Comparison of ENCODE assay signal across 10 cellular contexts in the genomic region with DNA sequence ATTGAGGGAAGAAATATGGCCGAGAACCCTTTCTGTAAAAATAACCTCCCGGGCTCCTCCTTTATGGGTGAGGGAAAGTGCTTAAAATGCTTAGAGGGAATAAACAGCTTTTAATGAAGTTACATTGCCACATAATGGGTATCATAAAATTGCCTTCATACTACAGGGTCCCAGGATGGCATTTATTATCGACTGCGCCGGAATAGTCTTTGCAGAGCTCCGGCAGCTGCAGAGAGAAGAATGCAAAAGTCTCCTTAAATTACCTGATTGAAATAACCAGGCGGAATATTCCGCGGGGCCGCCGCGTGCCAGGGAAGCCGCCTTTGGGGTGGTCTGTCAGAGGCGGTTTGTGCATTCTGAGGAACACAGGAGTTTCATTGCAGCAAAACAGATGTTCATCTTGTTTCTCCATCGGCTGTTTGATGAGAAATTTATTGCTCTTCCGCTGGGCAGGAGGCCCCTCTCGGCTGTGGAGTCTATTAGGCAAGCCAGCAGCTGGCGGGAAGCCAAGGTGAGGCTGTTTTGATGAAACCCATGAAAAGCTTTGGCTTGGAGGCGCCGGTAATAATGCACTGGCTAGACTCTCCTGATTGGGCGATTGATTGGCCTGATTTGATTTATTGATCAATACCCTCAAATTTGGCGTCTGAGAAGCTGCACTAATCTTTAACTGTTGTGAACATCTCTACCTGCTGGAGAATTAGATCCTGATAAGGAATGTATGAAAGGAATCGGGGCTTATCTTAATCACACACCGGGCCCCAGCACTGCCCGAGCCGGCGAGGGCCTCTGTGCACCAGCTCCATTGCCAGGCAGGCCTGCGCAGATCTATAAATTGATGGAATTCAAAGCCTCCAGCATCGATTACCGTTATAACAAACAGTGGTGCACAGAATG.
A peak's percentile ranks its signal among the peaks of the same experiment; 100 is the strongest.
DNase-seq lines count a peak whose midpoint lies in the region; ATAC-seq and TF ChIP-seq lines count a peak whose summit lies in the region.
"Had no signal": no experiment of that assay in that cellular context is flagged by ENCODE, and none has a peak within 500 bp of the region (broad histone marks: within the 10 kb centered on the region; RNA-seq: fewer than 3 reads in every experiment).

No MANE protein-coding gene starts in this region.

- DNase-seq in HuH-7.5 (ENCODE audit: low spot score) (peak; percentile 35), NCI-H748 (lab: John Stamatoyannopoulos, UW; ENCODE audit: unreplicated experiment) (peak; percentile 90), fibroblast of the aortic adventitia (ENCODE audit: low read depth) (peak; percentile 14), sciatic nerve (ENCODE audit: low spot score) (peak; percentile 93)
- DNase-seq: activated T-cell treated with anti-CD3 and anti-CD28 coated beads, Interleukin-2, amount 50 U/mL, for 4 hours; foreskin keratinocyte had no signal

- no peak overlapping the region for H3K4me3 ChIP-seq in fibroblast of the aortic adventitia (ENCODE audit: low read depth, low read length)

- ATAC-seq in sciatic nerve, result peak; percentile 81
- no peak for ATAC-seq in GM21786 (IDR thresholded peaks at IDR 0.05; ENCODE audit: unreplicated experiment)
- no peak for ATAC-seq in HG03354 (IDR thresholded peaks at IDR 0.05; ENCODE audit: poor library complexity, severe bottlenecking, unreplicated experiment)
- no peak for ATAC-seq in HG03571 (IDR thresholded peaks at IDR 0.05; ENCODE audit: unreplicated experiment)
- ATAC-seq in GM18517 (IDR thresholded peaks at IDR 0.05; ENCODE audit: unreplicated experiment), result no peak
- ATAC-seq: activated T-cell treated with anti-CD3 and anti-CD28 coated beads, Interleukin-2, amount 50 U/mL, for 4 hours; foreskin keratinocyte had no signal

- TF ChIP-seq CTCF in fibroblast of the aortic adventitia (IDR thresholded peaks at IDR 0.05; ENCODE audit: insufficient read depth, low read length), result no peak

- intact Hi-C loops in sciatic nerve (cut with DNase I), result no loop called here

Comparison
In these comparisons a context has a peak if more than half of its experiments do, and no peak if none do; other contexts are left out.
1. DNase-seq: peak in every context shown above with its lines; median percentile 93 in sciatic nerve; 90 in NCI-H748; 35 in HuH-7.5; 14 in fibroblast of the aortic adventitia.